17 cellular contexts compared by ENCODE assay signal in the genomic region with DNA sequence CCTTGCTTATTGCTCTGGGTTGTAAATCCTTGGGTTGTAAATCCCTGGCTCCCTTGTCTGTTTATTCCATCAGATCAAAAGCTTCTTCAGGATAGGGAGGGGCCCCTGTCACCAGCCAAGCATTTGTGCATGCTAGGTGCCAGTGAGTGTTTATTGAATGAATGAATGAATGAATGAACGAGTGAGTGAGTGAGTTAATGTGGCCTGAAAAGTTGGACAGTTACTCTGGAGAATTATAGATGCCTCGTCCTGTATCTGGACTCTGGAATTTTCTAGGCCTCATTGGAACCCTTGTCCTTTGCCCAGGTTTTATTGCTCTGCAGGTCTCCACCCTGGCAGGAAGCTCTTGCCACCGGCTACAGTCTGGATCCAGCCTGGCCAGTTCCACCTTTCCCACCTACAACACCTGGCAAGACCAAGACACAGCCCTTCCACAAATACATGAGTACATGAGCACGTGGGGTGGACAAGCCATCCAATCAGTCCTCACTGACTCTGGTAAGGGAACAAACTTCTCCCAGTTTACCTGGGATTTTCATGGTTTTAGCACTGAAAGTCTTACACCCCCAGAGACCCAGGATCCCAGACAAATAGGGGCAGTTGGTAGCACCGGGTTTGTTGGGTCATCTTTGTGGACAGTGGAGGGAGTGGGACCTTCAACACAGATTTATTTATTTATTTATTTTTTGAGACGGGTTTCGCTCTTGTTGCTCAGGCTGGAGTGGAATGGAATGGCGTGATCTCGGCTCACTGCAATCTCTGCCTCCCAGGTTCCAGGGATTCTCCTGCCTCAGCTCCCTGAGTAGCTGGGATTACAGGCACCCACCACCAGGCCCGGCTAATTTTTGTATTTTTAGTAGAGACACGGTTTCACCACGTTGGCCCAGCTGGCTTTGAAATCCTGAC.
"Had no signal": no experiment of that assay in that cellular context is flagged by ENCODE, and none has a peak within 500 bp of the region (broad histone marks: within the 10 kb centered on the region; RNA-seq: fewer than 3 reads in every experiment).

No MANE protein-coding gene starts in this region.

- H3K4me1 ChIP-seq: left ventricle myocardium inferior, sigmoid colon, spleen had no signal

- H3K36me3 ChIP-seq: left ventricle myocardium inferior, neutrophil, sigmoid colon, spleen had no signal

- H3K27ac ChIP-seq: dorsolateral prefrontal cortex, epithelial cell of prostate, left ventricle myocardium inferior, neutrophil, sigmoid colon, spleen had no signal

- H3K9me3 ChIP-seq: neutrophil had no signal

- H3K27me3 ChIP-seq: dorsolateral prefrontal cortex, neutrophil, sigmoid colon had no signal

- ATAC-seq: natural killer cell; stimulated activated naive B cell treated with anti-CD40 and anti-IgM and Interleukin-4, amounts not matched to agents 10 μg/mL and 1 μg/mL and 100 μg/mL, for 72 hours; T-cell had no signal

- DNase-seq: activated B cell treated with CpG ODN at 0.5 μM for 24 hours; activated CD4-positive, alpha-beta memory T cell treated with anti-CD3 and anti-CD28 coated beads for 36 hours; activated CD4-positive, alpha-beta T cell treated with anti-CD3 and anti-CD28 coated beads for 4 hours; activated naive CD8-positive, alpha-beta T cell treated with anti-CD3 and anti-CD28 coated beads for 36 hours; activated T-cell treated with anti-CD3 and anti-CD28 coated beads for 4 hours; caudate nucleus; dorsolateral prefrontal cortex; endodermal cell; foreskin melanocyte; left ventricle myocardium inferior; natural killer cell; sigmoid colon; spleen; stimulated activated naive B cell treated with anti-CD40 and anti-IgM and Interleukin-4, amounts not matched to agents 10 μg/mL and 1 μg/mL and 100 μg/mL, for 72 hours; T-cell had no signal

- H3K4me3 ChIP-seq: dorsolateral prefrontal cortex, left ventricle myocardium inferior, sigmoid colon, spleen had no signal
